Comparison of ENCODE assay signal across 1 cellular context in the genomic region with DNA sequence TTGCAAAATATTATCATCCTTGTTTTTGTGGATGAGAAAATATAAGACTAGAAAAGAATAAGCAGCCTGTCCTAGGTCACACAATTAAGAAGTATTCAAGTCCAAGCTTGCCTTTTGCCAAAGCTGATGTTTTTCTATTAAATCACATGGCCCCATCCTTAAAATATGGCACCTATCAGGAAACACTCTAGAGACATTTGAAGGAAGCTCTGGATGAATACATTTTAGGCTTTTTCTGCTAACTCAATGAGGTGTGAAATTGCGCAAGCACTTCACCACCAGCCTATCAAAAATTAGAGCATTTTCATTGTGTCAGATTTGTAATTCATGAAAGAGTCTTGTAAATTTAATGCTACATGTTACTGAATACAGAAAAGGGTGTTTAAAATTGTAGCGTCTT.
TF ChIP-seq lines count a peak whose summit lies in the region.

No MANE protein-coding gene starts in this region.

TF ChIP-seq in H1, 55 proteins besides CTCF, POLR2A, EP300 and RAD21:
- TF ChIP-seq CEBPB (IDR thresholded peaks at IDR 0.05; ENCODE audit: low read depth, low read length), result peak; percentile 83
- no peak for TF ChIP-seq SP4 (IDR thresholded peaks at IDR 0.05; ENCODE audit: low read length)
- no peak for TF ChIP-seq KDM1A (IDR thresholded peaks at IDR 0.05; ENCODE audit: borderline replicate concordance, low read length)
- TF ChIP-seq NRF1 (IDR thresholded peaks at IDR 0.05; ENCODE audit: low read depth, low read length), result no peak
- TF ChIP-seq SIX5 (IDR thresholded peaks at IDR 0.05; ENCODE audit: low read depth, low read length), result no peak
